ENCODE assay signal across 17 cellular contexts in the genomic region with DNA sequence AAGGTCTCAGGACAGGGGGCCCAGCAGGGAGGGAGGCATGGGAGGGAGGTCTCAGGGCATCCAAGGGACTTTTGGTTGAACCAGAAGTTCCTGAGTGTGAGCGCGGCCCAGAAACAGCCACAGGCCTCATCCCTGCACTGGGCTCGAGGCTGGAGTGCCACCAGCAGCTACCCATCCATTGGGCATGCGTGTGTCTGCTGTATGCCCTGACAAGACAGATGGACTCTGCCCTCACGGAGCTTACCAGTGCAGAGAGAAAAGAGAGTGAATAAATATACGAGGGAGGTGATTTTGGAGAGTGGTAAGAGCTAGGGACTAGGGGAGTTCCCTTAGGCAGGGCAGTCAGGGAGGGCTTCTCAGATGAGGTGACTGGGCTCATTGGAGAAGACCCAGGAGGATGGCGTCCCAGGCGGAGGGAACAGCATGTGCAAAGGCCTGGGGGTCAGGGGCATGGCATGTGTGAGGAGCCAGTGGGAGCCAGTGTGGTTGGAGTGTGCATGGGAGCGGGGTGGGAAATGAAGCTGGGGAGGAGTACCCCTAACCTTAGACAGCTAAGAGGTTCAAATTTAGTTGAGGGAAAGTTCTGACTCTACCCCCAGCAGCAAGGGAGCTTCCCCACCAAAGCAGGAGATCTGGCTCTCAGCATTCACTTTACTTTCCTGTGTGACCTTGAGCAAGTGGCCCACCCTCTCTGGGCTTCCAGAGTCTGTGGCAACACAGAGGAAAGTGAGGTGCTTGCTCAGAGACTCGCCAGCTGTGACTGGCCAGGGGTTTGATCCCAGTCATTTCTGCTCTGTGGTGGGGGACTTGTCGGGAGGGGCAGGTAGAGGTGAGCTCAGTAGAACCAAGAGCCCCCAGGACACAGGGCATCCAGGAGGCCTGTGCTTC.
A peak's percentile ranks its signal among the peaks of the same experiment; 100 is the strongest.
DNase-seq lines count a peak whose midpoint lies in the region; ATAC-seq and TF ChIP-seq lines count a peak whose summit lies in the region.
"Had no signal": no experiment of that assay in that cellular context is flagged by ENCODE, and none has a peak within 500 bp of the region (broad histone marks: within the 10 kb centered on the region; RNA-seq: fewer than 3 reads in every experiment).

No MANE protein-coding gene starts in this region.

- peaks cover 43% of the 10 kb centered on the region; the same call in 1 of the 2 replicates for H3K79me2 ChIP-seq in OCI-LY7 (ENCODE audit: insufficient read depth, low read depth, low read length)

- H2AFZ ChIP-seq in OCI-LY7 (ENCODE audit: low read length), result no peak overlapping the region

- peaks cover 53% of the 10 kb centered on the region for H3K4me1 Mint-ChIP-seq in glutamatergic neuron (ENCODE audit: low read depth, unreplicated experiment)
- peaks cover 87% of the 10 kb centered on the region for H3K4me1 Mint-ChIP-seq in nephron progenitor cell
- H3K4me1 Mint-ChIP-seq in activated CD8-positive, alpha-beta T cell treated with anti-CD3 and anti-CD28 coated beads, Interleukin-2, amount 10 ng/mL, durations not matched to agents 7 days and 5 days (ENCODE audit: low read depth), result peaks cover 65% of the 10 kb centered on the region

- H3K9me3 Mint-ChIP-seq in glutamatergic neuron (ENCODE audit: unreplicated experiment) (peaks cover 17% of the 10 kb centered on the region), nephron progenitor cell (no peaks in the 10 kb centered on the region)
- H3K9me3 Mint-ChIP-seq in activated CD8-positive, alpha-beta T cell treated with anti-CD3 and anti-CD28 coated beads, Interleukin-2, amount 10 ng/mL, durations not matched to agents 7 days and 5 days (ENCODE audit: insufficient read depth), result no peaks in the 10 kb centered on the region

- ATAC-seq in activated CD8-positive, alpha-beta T cell treated with anti-CD3 and anti-CD28 coated beads, Interleukin-2, amount 10 ng/mL, durations not matched to agents 7 days and 5 days, result no peak
- ATAC-seq in HG03175 (IDR thresholded peaks at IDR 0.05; ENCODE audit: unreplicated experiment), result no peak
- no peak for ATAC-seq in GM21367 (IDR thresholded peaks at IDR 0.05; ENCODE audit: unreplicated experiment)
- ATAC-seq: GM12878 had no signal

- CTCF ChIA-PET in OCI-LY7 (lab: Charles Lee; ENCODE audit: unreplicated experiment), result no interaction called here
- CTCF ChIA-PET in activated CD8-positive, alpha-beta T cell treated with anti-CD3 and anti-CD28 coated beads, Interleukin-2, amount 10 ng/mL, durations not matched to agents 7 days and 5 days (lab: Charles Lee), result no interaction called here

- POLR2A ChIA-PET in OCI-LY7 (lab: Charles Lee), result interaction anchor here (0.5 to 1.6 kb wide), 4 partner anchors 12 to 327 kb away, joined by 3 to 4 read pairs (median 3); a partner anchor contains a TSS
- POLR2A ChIA-PET in activated CD8-positive, alpha-beta T cell treated with anti-CD3 and anti-CD28 coated beads, Interleukin-2, amount 10 ng/mL, durations not matched to agents 7 days and 5 days (lab: Charles Lee), result no interaction called here

- no peaks in the 10 kb centered on the region for H3K36me3 Mint-ChIP-seq in glutamatergic neuron (ENCODE audit: unreplicated experiment)
- peaks cover 31% of the 10 kb centered on the region for H3K36me3 Mint-ChIP-seq in nephron progenitor cell (ENCODE audit: low read depth)
- H3K36me3 Mint-ChIP-seq in activated CD8-positive, alpha-beta T cell treated with anti-CD3 and anti-CD28 coated beads, Interleukin-2, amount 10 ng/mL, durations not matched to agents 7 days and 5 days (ENCODE audit: low read depth), result peaks cover 7% of the 10 kb centered on the region

- no peak for TF ChIP-seq CTCF in OCI-LY7 (conservative IDR thresholded peaks at IDR 0.05; ENCODE audit: low read length)
- no peak for TF ChIP-seq CTCF in glutamatergic neuron (IDR thresholded peaks at IDR 0.05; ENCODE audit: partially characterized antibody, unreplicated experiment)
- TF ChIP-seq CTCF in nephron progenitor cell (IDR thresholded peaks at IDR 0.05), result no peak

- H3K36me3 ChIP-seq in BLaER1 (peaks cover 36% of the 10 kb centered on the region), OCI-LY7 (ENCODE audit: insufficient read depth, low read length) (peaks cover 14% of the 10 kb centered on the region; the same call in 1 of the 2 replicates)
- H3K36me3 ChIP-seq: SJCRH30 had no signal

- H3K27me3 Mint-ChIP-seq in glutamatergic neuron (ENCODE audit: unreplicated experiment) (peaks cover 20% of the 10 kb centered on the region), nephron progenitor cell (ENCODE audit: low read depth, poor library complexity) (peaks cover 3% of the 10 kb centered on the region)
- H3K27me3 Mint-ChIP-seq in activated CD8-positive, alpha-beta T cell treated with anti-CD3 and anti-CD28 coated beads, Interleukin-2, amount 10 ng/mL, durations not matched to agents 7 days and 5 days (ENCODE audit: low read depth), result no peaks in the 10 kb centered on the region

- H3K4me3 ChIP-seq in BLaER1, result no peak overlapping the region
- H3K4me3 ChIP-seq in OCI-LY7 (ENCODE audit: low read depth, low read length, poor library complexity, severe bottlenecking), result no peak overlapping the region
- H3K4me3 ChIP-seq: GM12878, SJCRH30 had no signal

- H3K27ac Mint-ChIP-seq in glutamatergic neuron (ENCODE audit: unreplicated experiment), result peak overlapping the region; percentile 3
- peak overlapping the region; percentile 59 for H3K27ac Mint-ChIP-seq in nephron progenitor cell
- no peak overlapping the region for H3K27ac Mint-ChIP-seq in activated CD8-positive, alpha-beta T cell treated with anti-CD3 and anti-CD28 coated beads, Interleukin-2, amount 10 ng/mL, durations not matched to agents 7 days and 5 days

- peak overlapping the region; percentile 86 for H3K4me2 ChIP-seq in BLaER1
- 0 out of 2 replicates have a peak overlapping the region, but pooled peaks have one; percentile 92 for H3K4me2 ChIP-seq in OCI-LY7 (ENCODE audit: low read length)

- BruUV-seq in OCI-LY7 (replicated peaks; lab: Mats Ljungman, UMichigan), result no TSS peak

- H3K27ac ChIP-seq in BLaER1, result peak overlapping the region; percentile 31; the same call in 1 of the 2 replicates
- H3K27ac ChIP-seq in OCI-LY7 (ENCODE audit: low read depth, low read length, poor library complexity, severe bottlenecking), result peak overlapping the region; percentile 97
- H3K27ac ChIP-seq: C4-2B, SJCRH30 had no signal

- H3K9me3 ChIP-seq in BLaER1 (no peaks in the 10 kb centered on the region), OCI-LY7 (ENCODE audit: low read length) (no peaks in the 10 kb centered on the region)
- H3K9me3 ChIP-seq: SJCRH30 had no signal

- H3K9ac ChIP-seq in BLaER1, result 0 out of 2 replicates have a peak overlapping the region, but pooled peaks have one; percentile 43

- H3K4me1 ChIP-seq in BLaER1 (peaks cover 100% of the 10 kb centered on the region), OCI-LY7 (ENCODE audit: insufficient read depth, low read length, poor library complexity, severe bottlenecking) (peaks cover 100% of the 10 kb centered on the region)

- no peak for DNase-seq in OCI-LY7 (ENCODE audit: low spot score)
- no peak for DNase-seq in glutamatergic neuron
- no peak for DNase-seq in nephron progenitor cell
- no peak for DNase-seq in activated CD8-positive, alpha-beta T cell treated with anti-CD3 and anti-CD28 coated beads, Interleukin-2, amount 10 ng/mL, durations not matched to agents 7 days and 5 days
- DNase-seq in H4 (ENCODE audit: low spot score), result no peak
- DNase-seq: DND-41, H7, NCI-H1436 treated with DMSO at 0.1 percent for 48 hours, NCI-H2029 treated with DMSO at 0.1 percent for 48 hours, NCI-H2171 treated with DMSO at 0.1 percent for 48 hours, NCI-H446 treated with DMSO at 0.1 percent for 48 hours, SJCRH30 had no signal

- H3K4me3 Mint-ChIP-seq in glutamatergic neuron (ENCODE audit: unreplicated experiment), result peak overlapping the region; percentile 20
- no peak overlapping the region for H3K4me3 Mint-ChIP-seq in nephron progenitor cell
- H3K4me3 Mint-ChIP-seq in activated CD8-positive, alpha-beta T cell treated with anti-CD3 and anti-CD28 coated beads, Interleukin-2, amount 10 ng/mL, durations not matched to agents 7 days and 5 days, result no peak overlapping the region

- no peaks in the 10 kb centered on the region for H3K27me3 ChIP-seq in BLaER1
- H3K27me3 ChIP-seq: SJCRH30 had no signal

- intact Hi-C loops in OCI-LY7 (cut with micrococcal nuclease; ENCODE audit: unreplicated experiment), result no loop called here

- no peaks in the 10 kb centered on the region for H3K9me2 ChIP-seq in OCI-LY7 (ENCODE audit: insufficient read depth, low read length)

- H4K20me1 ChIP-seq in BLaER1, result peaks cover 100% of the 10 kb centered on the region
- no peaks in the 10 kb centered on the region for H4K20me1 ChIP-seq in OCI-LY7 (ENCODE audit: insufficient read depth, low read length)
